ENCODE assay signal across 1 cellular context in the genomic region with DNA sequence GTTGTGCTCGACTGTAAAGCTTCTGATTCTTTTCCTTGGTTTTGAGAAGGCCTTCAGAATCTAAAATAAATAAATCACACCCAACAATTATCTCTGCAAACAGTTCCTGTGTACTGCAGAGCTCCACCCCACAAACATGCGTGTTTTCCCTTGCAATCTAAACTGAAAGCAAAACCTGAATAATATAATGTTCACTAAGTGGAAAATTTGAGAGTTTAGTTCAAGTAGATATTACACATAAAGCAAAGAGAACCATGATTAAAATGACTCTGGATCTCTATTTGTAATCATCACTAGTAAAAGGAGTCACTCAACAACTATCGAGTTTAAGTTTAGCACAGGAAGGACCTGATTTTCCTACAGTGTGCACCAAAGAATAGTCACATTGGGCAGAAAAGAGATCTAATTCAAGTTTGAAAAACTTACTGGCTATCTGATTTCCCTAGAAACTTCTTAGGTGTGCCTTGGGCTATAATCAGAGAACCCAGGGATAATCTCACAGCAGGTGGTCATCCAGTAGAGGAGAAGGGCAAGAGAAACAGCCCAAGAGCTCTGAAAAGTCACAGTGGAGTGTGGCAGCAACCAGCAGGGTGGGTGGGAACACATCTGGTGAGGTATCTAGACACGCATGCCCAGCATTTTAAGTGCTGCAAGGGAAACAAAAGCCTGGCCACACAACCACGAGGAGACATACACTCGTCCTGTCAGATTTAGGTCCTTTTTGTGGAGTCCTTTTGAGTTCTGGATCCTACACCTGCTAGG.
TF ChIP-seq lines count a peak whose summit lies in the region.

No MANE protein-coding gene starts in this region.

TF ChIP-seq in K562, 482 proteins besides CTCF, POLR2A, EP300 and RAD21 (continued from another document):
- TF ChIP-seq, protein P1, sequence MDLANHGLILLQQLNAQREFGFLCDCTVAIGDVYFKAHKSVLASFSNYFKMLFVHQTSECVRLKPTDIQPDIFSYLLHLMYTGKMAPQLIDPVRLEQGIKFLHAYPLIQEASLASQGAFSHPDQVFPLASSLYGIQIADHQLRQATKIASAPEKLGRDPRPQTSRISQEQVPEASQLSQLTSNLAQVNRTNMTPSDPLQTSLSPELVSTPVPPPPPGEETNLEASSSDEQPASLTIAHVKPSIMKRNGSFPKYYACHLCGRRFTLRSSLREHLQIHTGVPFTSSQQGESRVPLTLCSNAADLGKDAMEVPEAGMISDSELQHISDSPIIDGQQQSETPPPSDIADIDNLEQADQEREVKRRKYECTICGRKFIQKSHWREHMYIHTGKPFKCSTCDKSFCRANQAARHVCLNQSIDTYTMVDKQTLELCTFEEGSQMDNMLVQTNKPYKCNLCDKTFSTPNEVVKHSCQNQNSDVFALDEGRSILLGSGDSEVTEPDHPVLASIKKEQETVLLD (IDR thresholded peaks at IDR 0.05) = no peak
TF ChIP-seq in K562: peak in this region for 1.
